ENCODE assay signal across 9 cellular contexts in genomic region chr4:8594097-8595038, GRCh38. TPM values are rescaled to one million over a fixed set of nuclear protein-coding genes. Genes with fewer than 3 reads are reported as not detected.
A peak's percentile ranks its signal among the peaks of the same experiment; 100 is the strongest.
DNase-seq lines count a peak whose midpoint lies in the region; ATAC-seq and TF ChIP-seq lines count a peak whose summit lies in the region.
"Had no signal": no experiment of that assay in that cellular context is flagged by ENCODE, and none has a peak within 500 bp of the region (broad histone marks: within the 10 kb centered on the region; RNA-seq: fewer than 3 reads in every experiment).

No MANE protein-coding gene starts in this region.

- ATAC-seq in foreskin keratinocyte (peak; percentile 23), omental fat pad (ENCODE audit: low FRiP score) (peak; percentile 61), GM21381 (IDR thresholded peaks at IDR 0.05; ENCODE audit: unreplicated experiment) (no peak), HG03108 (IDR thresholded peaks at IDR 0.05; ENCODE audit: unreplicated experiment) (no peak)

- peak; percentile 9 to 34 for DNase-seq in stimulated activated CD4-positive, alpha-beta T cell treated with anti-CD3 and anti-CD28 coated beads, Interleukin-2, amount 100 ng/mL, for 48 hours
- DNase-seq in stimulated activated CD4-positive, alpha-beta T cell treated with anti-CD3 and anti-CD28 coated beads, Interleukin-4, amount 100 ng/mL, for 4 hours: no peak
- peak; percentile 41 to 58 for DNase-seq in Kasumi-1 (lab: John Stamatoyannopoulos, UW)
- peak; percentile 61 for DNase-seq in T1000 (lab: John Stamatoyannopoulos, UW)
- DNase-seq in foreskin keratinocyte: peak in 1 of 2 donors; percentile 44
- no peak for DNase-seq in omental fat pad (ENCODE audit: low spot score)

- no peaks in the 10 kb centered on the region for H3K4me1 ChIP-seq in foreskin keratinocyte

- TF ChIP-seq CTCF in foreskin keratinocyte (conservative IDR thresholded peaks at IDR 0.05): peak; percentile 79
- TF ChIP-seq CTCF in omental fat pad (IDR thresholded peaks at IDR 0.05): no peak

- peaks cover 41% of the 10 kb centered on the region for H3K27me3 ChIP-seq in foreskin keratinocyte

- H3K27ac ChIP-seq in foreskin keratinocyte: no peak overlapping the region

RNA-seq across cellular contexts. Expression of gene CPZ, which starts 1.8 kb away (rescaled TPM):
- total RNA-seq in foreskin keratinocyte (not detected in 2 replicates), omental fat pad (10 to 100 TPM in 1 of 4 donors, 1 to 10 TPM in 2, under 1 TPM in 1; 0.32 to 14.2 (median 8.4) TPM)
- not detected in 2 replicates for polyA plus RNA-seq in foreskin keratinocyte

RNA-seq across cellular contexts. Expression of gene GPR78, which starts 14.2 kb away (rescaled TPM):
- total RNA-seq in foreskin keratinocyte: not detected in 2 replicates
- not detected in 2 replicates for polyA plus RNA-seq in foreskin keratinocyte
- total RNA-seq in omental fat pad: under 1 TPM in 2 of 4 donors, not detected in 2; 0.19 TPM
- total RNA-seq: lower leg skin had no signal

Comparison
In these comparisons a context has a peak if more than half of its experiments do, and no peak if none do; other contexts are left out.
1. DNase-seq: peak in stimulated activated CD4-positive, alpha-beta T cell treated with anti-CD3 and anti-CD28 coated beads, Interleukin-2, amount 100 ng/mL, for 48 hours (2 of 2), Kasumi-1 (2 of 2) and T1000 (single experiment); none in stimulated activated CD4-positive, alpha-beta T cell treated with anti-CD3 and anti-CD28 coated beads, Interleukin-4, amount 100 ng/mL, for 4 hours (0 of 2) and omental fat pad (single experiment).
2. ATAC-seq: peak in foreskin keratinocyte (single experiment) and omental fat pad (single experiment); none in GM21381 (single experiment) and HG03108 (single experiment).